In genomic region chr17:50532452-50533024, GRCh38 we compare ENCODE assay signal across 10 cellular contexts. TPM values are rescaled to one million over a fixed set of nuclear protein-coding genes. Genes with fewer than 3 reads are reported as not detected.
DNase-seq lines count a peak whose midpoint lies in the region; ATAC-seq and TF ChIP-seq lines count a peak whose summit lies in the region.
"Had no signal": no experiment of that assay in that cellular context is flagged by ENCODE, and none has a peak within 500 bp of the region (broad histone marks: within the 10 kb centered on the region; RNA-seq: fewer than 3 reads in every experiment).

Gene EPN3 (plus strand): TSS chr17:50532735. CDS start chr17:50536557, 3,822 bp downstream.

- H3K9me2 ChIP-seq in neural cell (ENCODE audit: insufficient read depth, low read length), result no peaks in the 10 kb centered on the region

- H2AFZ ChIP-seq in neural cell (ENCODE audit: low read depth, low read length), result no peak within 1 kb of the TSS

- no peaks in the 10 kb centered on the region for H3K36me3 ChIP-seq in neural cell (ENCODE audit: insufficient read depth, low read length)
- H3K36me3 ChIP-seq in uterus, result no peaks in the 10 kb centered on the region

- H3K9ac ChIP-seq in neural cell (ENCODE audit: low read length), result no peak within 1 kb of the TSS

- H3K4me2 ChIP-seq in neural cell (ENCODE audit: low read length), result no peak within 1 kb of the TSS

- H3K4me3 ChIP-seq in neural cell (ENCODE audit: low read length) (peak within 1 kb of the TSS; percentile 42), uterus (peak within 1 kb of the TSS in 1 of 2 donors; percentile 5)

- ATAC-seq in esophagus mucosa (peak; percentile 64), GM21737 (IDR thresholded peaks at IDR 0.05; ENCODE audit: unreplicated experiment) (no peak)

- no peaks in the 10 kb centered on the region for H4K20me1 ChIP-seq in neural cell (ENCODE audit: insufficient read depth)

- H3K27me3 Mint-ChIP-seq in Calu3 (ENCODE audit: unreplicated experiment), result peaks cover 20% of the 10 kb centered on the region

- H3K9me3 ChIP-seq in neural cell (ENCODE audit: low read length), result no peaks in the 10 kb centered on the region
- H3K9me3 ChIP-seq in uterus, result no peaks in the 10 kb centered on the region

- CTCF ChIA-PET in Calu3 (lab: Charles Lee), result interaction anchor here (0.7 to 1.4 kb wide), 5 partner anchors 12 to 201 kb away, joined by 3 to 5 read pairs (median 4); no protein-coding TSS in a partner anchor

- no peak for TF ChIP-seq EP300 in neural cell (conservative IDR thresholded peaks at IDR 0.05; ENCODE audit: poor library complexity, severe bottlenecking)

- H3K27ac ChIP-seq in neural cell (ENCODE audit: low read length) (no peak within 1 kb of the TSS), uterus (no peak within 1 kb of the TSS)

- TF ChIP-seq POLR2A in uterus (IDR thresholded peaks at IDR 0.05), result no peak

- H3K27ac Mint-ChIP-seq in Calu3 (ENCODE audit: unreplicated experiment), result peak within 1 kb of the TSS; percentile 63
- H3K27ac Mint-ChIP-seq: activated CD4-positive, alpha-beta memory T cell treated with anti-CD3 and anti-CD28 coated beads for 36 hours had no signal

- H3F3A ChIP-seq in neural cell (ENCODE audit: insufficient read depth, low read length, poor library complexity, severe bottlenecking), result no peaks in the 10 kb centered on the region

- DNase-seq in Calu3 (peak; percentile 95), NCI-H526 (lab: John Stamatoyannopoulos, UW) (peak; percentile 51 to 87), C1 segment of cervical spinal cord (lab: John Stamatoyannopoulos, UW) (no peak), KBM-7 (no peak), uterus (no peak)
- DNase-seq: activated CD4-positive, alpha-beta memory T cell treated with anti-CD3 and anti-CD28 coated beads for 36 hours; NCI-H2227 treated with DMSO at 0.1 percent for 48 hours had no signal

- intact Hi-C loops in Calu3 (cut with micrococcal nuclease; ENCODE audit: unreplicated experiment), result loop anchor here (1.0 to 5.0 kb wide), 2 partner anchors 35 to 50 kb away; no protein-coding TSS in a partner anchor
- intact Hi-C loops in uterus (cut with DNase I; ENCODE audit: low total_unique reads), result no loop called here

- peaks cover 47% of the 10 kb centered on the region for H3K4me1 Mint-ChIP-seq in Calu3 (ENCODE audit: low read depth, unreplicated experiment)

- TF ChIP-seq CTCF in Calu3 (IDR thresholded peaks at IDR 0.05; ENCODE audit: unreplicated experiment) (no peak), neural cell (IDR thresholded peaks at IDR 0.05; ENCODE audit: poor library complexity, severe bottlenecking) (peak; percentile 18), uterus (IDR thresholded peaks at IDR 0.05) (no peak)

- H3K4me1 ChIP-seq in uterus, result peaks cover 0 to 17% of the 10 kb centered on the region in 2 donors

- in situ Hi-C loops in KBM-7 (cut with MboI; ENCODE audit: low pct_unique_long_range_greater_than_20kb, low sequenced_read_pairs), result no loop called here

- peaks cover 24% of the 10 kb centered on the region for H3K27me3 ChIP-seq in neural cell (ENCODE audit: insufficient read depth, low read depth, low read length)
- peaks cover 0 to 6% of the 10 kb centered on the region in 2 donors for H3K27me3 ChIP-seq in uterus

- H3K79me2 ChIP-seq in neural cell (replicated peaks; ENCODE audit: insufficient read depth, low read length), result no peaks in the 10 kb centered on the region

- H3K9me3 Mint-ChIP-seq in Calu3 (ENCODE audit: low read depth, unreplicated experiment), result no peaks in the 10 kb centered on the region
- H3K9me3 Mint-ChIP-seq: activated CD4-positive, alpha-beta memory T cell treated with anti-CD3 and anti-CD28 coated beads for 36 hours had no signal

- BruUV-seq in Calu3 (replicated peaks; lab: Mats Ljungman, UMichigan), result no TSS peak

- H3K36me3 Mint-ChIP-seq in Calu3 (ENCODE audit: insufficient read depth, unreplicated experiment), result peaks cover 51% of the 10 kb centered on the region
- H3K36me3 Mint-ChIP-seq: activated CD4-positive, alpha-beta memory T cell treated with anti-CD3 and anti-CD28 coated beads for 36 hours had no signal

- peak within 1 kb of the TSS; percentile 85 for H3K4me3 Mint-ChIP-seq in Calu3 (ENCODE audit: low read depth, unreplicated experiment)
- H3K4me3 Mint-ChIP-seq: activated CD4-positive, alpha-beta memory T cell treated with anti-CD3 and anti-CD28 coated beads for 36 hours had no signal

- no peak for TF ChIP-seq RAD21 in neural cell (conservative IDR thresholded peaks at IDR 0.05)

TF ChIP-seq in neural cell, 6 proteins besides CTCF, POLR2A, EP300 and RAD21:
- TF ChIP-seq SMC3 (conservative IDR thresholded peaks at IDR 0.05; ENCODE audit: poor library complexity) (no peak), EZH2 (IDR thresholded peaks at IDR 0.05; ENCODE audit: borderline replicate concordance, insufficient read depth, low read length, poor library complexity, severe bottlenecking) (no peak), POLR2AphosphoS5 (IDR thresholded peaks at IDR 0.05) (no peak), MXI1 (conservative IDR thresholded peaks at IDR 0.05; ENCODE audit: poor library complexity, severe bottlenecking) (no peak), REST (IDR thresholded peaks at IDR 0.05; ENCODE audit: borderline replicate concordance) (no peak), TAF1 (IDR thresholded peaks at IDR 0.05; ENCODE audit: low read depth) (no peak)

RNA-seq across cellular contexts. Expression of gene EPN3, which starts in this region (rescaled TPM):
- total RNA-seq in Calu3 (2022), result 41.9 and 45.1 TPM in 2 replicates
- 38.5 TPM for total RNA-seq in esophagus mucosa
- not detected in 2 replicates for polyA plus RNA-seq in neural cell
- polyA minus RNA-seq in neural cell, result 0.81 and 0.97 TPM in 2 replicates
- total RNA-seq in uterus, result 10 to 100 TPM in 1 of 4 donors, under 1 TPM in 1, not detected in 2; 0.30 to 41.1 TPM
- total RNA-seq: activated CD4-positive, alpha-beta memory T cell treated with anti-CD3 and anti-CD28 coated beads for 36 hours had no signal

Comparison
In these comparisons a context has a peak if more than half of its experiments do, and no peak if none do; other contexts are left out.
1. DNase-seq: peak in Calu3 (single experiment) and NCI-H526 (2 of 2); none in C1 segment of cervical spinal cord (0 of 14), KBM-7 (single experiment) and uterus (0 of 2).